ENCODE assay signal across 1 cellular context in genomic region chr11:44943696-44944095, GRCh38.
TF ChIP-seq lines count a peak whose summit lies in the region.

No MANE protein-coding gene starts in this region.

TF ChIP-seq in GM23338, 12 proteins besides CTCF, POLR2A, EP300 and RAD21 (continued from another document):
- TF ChIP-seq ETS1 (IDR thresholded peaks at IDR 0.05), result no peak
- TF ChIP-seq POLR2AphosphoS5 (IDR thresholded peaks at IDR 0.05; ENCODE audit: low read depth), result no peak
- TF ChIP-seq CREB1 (CRISPR knock-in tag; IDR thresholded peaks at IDR 0.05; ENCODE audit: low read depth), result no peak; the same call in 1 of the 2 replicates
